Comparison of ENCODE assay signal across 20 cellular contexts in genomic region chr15:45921376-45921775, GRCh38.
DNase-seq lines count a peak whose midpoint lies in the region; ATAC-seq and TF ChIP-seq lines count a peak whose summit lies in the region.
"Had no signal": no experiment of that assay in that cellular context is flagged by ENCODE, and none has a peak within 500 bp of the region (broad histone marks: within the 10 kb centered on the region; RNA-seq: fewer than 3 reads in every experiment).

No MANE protein-coding gene starts in this region.

- H3K27ac ChIP-seq in right atrium auricular region (no peak overlapping the region), body of pancreas (peak overlapping the region in 3 of 4 donors; percentile 34 to 40 (median 35))
- H3K27ac ChIP-seq: A549 had no signal

- no peaks in the 10 kb centered on the region for H3K36me3 ChIP-seq in right atrium auricular region
- H3K36me3 ChIP-seq in body of pancreas (replicated peaks in 1 of 2; ENCODE audit: insufficient read depth in 1 of 2, low read depth in 2 of 2) = no peaks in the 10 kb centered on the region

- H3K4me3 ChIP-seq in right atrium auricular region = no peak overlapping the region
- no peak overlapping the region for H3K4me3 ChIP-seq in body of pancreas
- H3K4me3 ChIP-seq: A549 had no signal

- DNase-seq in Right ventricle myocardium superior (no peak), right atrium auricular region (ENCODE audit: low spot score) (no peak), body of pancreas (peak; percentile 14 to 47 (median 24)), left colon (peak; percentile 3 to 30), posterior vena cava (ENCODE audit: low spot score) (no peak), amygdala (lab: John Stamatoyannopoulos, UW) (no peak)
- DNase-seq: activated naive CD8-positive, alpha-beta T cell treated with anti-CD3 and anti-CD28 coated beads, Interleukin-2, amount 10 ng/mL, durations not matched to agents 7 days and 5 days; cerebellar nuclear complex; head of caudate nucleus; kidney; naive thymus-derived CD4-positive, alpha-beta T cell; NCI-H1105; NCI-H2227 treated with DMSO at 0.1 percent for 48 hours; OCI-M1; stimulated activated CD4-positive, alpha-beta T cell treated with anti-CD3 and anti-CD28 coated beads, Interleukin-4, amount 100 ng/mL, for 24 hours; T-cell; trophoblast cell had no signal

- no peak for TF ChIP-seq POLR2A in body of pancreas (IDR thresholded peaks at IDR 0.05)

- peak; percentile 43 for ATAC-seq in Right ventricle myocardium superior (ENCODE audit: poor library complexity)
- ATAC-seq in body of pancreas = peak; percentile 55
- ATAC-seq in left colon = peak; percentile 81
- no peak for ATAC-seq in HG02642 (IDR thresholded peaks at IDR 0.05; ENCODE audit: poor library complexity, unreplicated experiment)
- no peak for ATAC-seq in GM21619 (IDR thresholded peaks at IDR 0.05; ENCODE audit: unreplicated experiment)
- ATAC-seq: A549; naive thymus-derived CD4-positive, alpha-beta T cell; T-cell had no signal

- WGBS in body of pancreas, 2 donors = 20 to 33% methylated on average over 4 of the region's 4 CpGs

- H3K9me3 ChIP-seq in right atrium auricular region = no peaks in the 10 kb centered on the region
- H3K9me3 ChIP-seq in body of pancreas = no peaks in the 10 kb centered on the region
- H3K9me3 ChIP-seq: A549 had no signal

- no peaks in the 10 kb centered on the region for H3K27me3 ChIP-seq in right atrium auricular region
- H3K27me3 ChIP-seq in body of pancreas = no peaks in the 10 kb centered on the region

- TF ChIP-seq CTCF in right atrium auricular region (IDR thresholded peaks at IDR 0.05) = no peak
- no peak for TF ChIP-seq CTCF in body of pancreas (IDR thresholded peaks at IDR 0.05)

- no peaks in the 10 kb centered on the region for H3K4me1 ChIP-seq in right atrium auricular region
- H3K4me1 ChIP-seq in body of pancreas = peaks cover 10% of the 10 kb centered on the region

- intact Hi-C loops in Right ventricle myocardium superior (cut with DNase I) (no loop called here), body of pancreas (cut with DNase I) (no loop called here), left colon (cut with DNase I, micrococcal nuclease) (no loop called here), posterior vena cava (cut with DNase I) (no loop called here)

Comparison
In these comparisons a context has a peak if more than half of its experiments do, and no peak if none do; other contexts are left out.
1. ATAC-seq: peak in Right ventricle myocardium superior (single experiment), body of pancreas (single experiment) and left colon (single experiment); none in HG02642 (single experiment) and GM21619 (single experiment).
2. DNase-seq: peak in body of pancreas (4 of 4) and left colon (2 of 2); none in Right ventricle myocardium superior (single experiment), right atrium auricular region (single experiment), posterior vena cava (single experiment) and amygdala (0 of 56).
3. H3K27ac ChIP-seq: peak in body of pancreas (3 of 4); none in right atrium auricular region (0 of 2).